Comparison of ENCODE assay signal across 20 cellular contexts in genomic region chr10:97459111-97459510, GRCh38.
"Had no signal": no experiment of that assay in that cellular context is flagged by ENCODE, and none has a peak within 500 bp of the region (broad histone marks: within the 10 kb centered on the region; RNA-seq: fewer than 3 reads in every experiment).

No MANE protein-coding gene starts in this region.

- DNase-seq: activated CD4-positive, alpha-beta T cell treated with anti-CD3 and anti-CD28 coated beads, Interleukin-2, amount 50 U/mL, for 1 hour; activated effector memory CD4-positive, alpha-beta T cell treated with Interleukin-2 at 50 U/mL for 16 hours; activated naive CD4-positive, alpha-beta T cell treated with anti-CD3 and anti-CD28 coated beads, Interleukin-2, amount 50 U/mL, for 16 hours; amniotic stem cell; dorsolateral prefrontal cortex; foreskin fibroblast; left cardiac atrium; mesendoderm; naive thymus-derived CD8-positive, alpha-beta T cell; sigmoid colon; stimulated activated CD4-positive, alpha-beta T cell treated with anti-CD3 and anti-CD28 coated beads, Interleukin-4, amount 100 ng/mL, for 4 hours; stimulated activated naive CD4-positive, alpha-beta T cell treated with Interleukin-2 at 50 U/mL for 16 hours; transverse colon had no signal

- H2AFZ ChIP-seq: parathyroid adenoma had no signal

- H3K9me3 Mint-ChIP-seq: naive thymus-derived CD8-positive, alpha-beta T cell; T-helper 1 cell treated with Interleukin-12 subunit alpha and Interleukin-12 subunit beta and Interleukin-4 antibody, amounts not matched to agents 30 μg/mL and 1 μg/mL, for 36 hours had no signal

- H3K79me2 ChIP-seq: parathyroid adenoma had no signal

- H3K27ac ChIP-seq: cardiac muscle cell, epithelial cell of prostate, neutrophil, parathyroid adenoma, sigmoid colon, transverse colon, vagina had no signal

- H3K9me3 ChIP-seq: neutrophil, sigmoid colon, transverse colon, vagina had no signal

- H3K27me3 Mint-ChIP-seq: naive thymus-derived CD8-positive, alpha-beta T cell had no signal

- H3K4me3 Mint-ChIP-seq: naive thymus-derived CD8-positive, alpha-beta T cell; T-helper 1 cell treated with Interleukin-12 subunit alpha and Interleukin-12 subunit beta and Interleukin-4 antibody, amounts not matched to agents 30 μg/mL and 1 μg/mL, for 36 hours had no signal

- H3K27ac Mint-ChIP-seq: T-helper 1 cell treated with Interleukin-12 subunit alpha and Interleukin-12 subunit beta and Interleukin-4 antibody, amounts not matched to agents 30 μg/mL and 1 μg/mL, for 36 hours had no signal

- H3K4me3 ChIP-seq: cardiac muscle cell, dorsolateral prefrontal cortex, sigmoid colon, transverse colon, vagina had no signal

- ATAC-seq: activated CD4-positive, CD25-positive, alpha-beta regulatory T cell treated with anti-CD3 and anti-CD28 coated beads, Interleukin-2, amount 50 U/mL, for 24 hours; left cardiac atrium; naive thymus-derived CD8-positive, alpha-beta T cell had no signal

- H3K27me3 ChIP-seq: cardiac muscle cell, dorsolateral prefrontal cortex, neutrophil, sigmoid colon, transverse colon, vagina had no signal
